ENCODE assay signal across 9 cellular contexts in the genomic region with DNA sequence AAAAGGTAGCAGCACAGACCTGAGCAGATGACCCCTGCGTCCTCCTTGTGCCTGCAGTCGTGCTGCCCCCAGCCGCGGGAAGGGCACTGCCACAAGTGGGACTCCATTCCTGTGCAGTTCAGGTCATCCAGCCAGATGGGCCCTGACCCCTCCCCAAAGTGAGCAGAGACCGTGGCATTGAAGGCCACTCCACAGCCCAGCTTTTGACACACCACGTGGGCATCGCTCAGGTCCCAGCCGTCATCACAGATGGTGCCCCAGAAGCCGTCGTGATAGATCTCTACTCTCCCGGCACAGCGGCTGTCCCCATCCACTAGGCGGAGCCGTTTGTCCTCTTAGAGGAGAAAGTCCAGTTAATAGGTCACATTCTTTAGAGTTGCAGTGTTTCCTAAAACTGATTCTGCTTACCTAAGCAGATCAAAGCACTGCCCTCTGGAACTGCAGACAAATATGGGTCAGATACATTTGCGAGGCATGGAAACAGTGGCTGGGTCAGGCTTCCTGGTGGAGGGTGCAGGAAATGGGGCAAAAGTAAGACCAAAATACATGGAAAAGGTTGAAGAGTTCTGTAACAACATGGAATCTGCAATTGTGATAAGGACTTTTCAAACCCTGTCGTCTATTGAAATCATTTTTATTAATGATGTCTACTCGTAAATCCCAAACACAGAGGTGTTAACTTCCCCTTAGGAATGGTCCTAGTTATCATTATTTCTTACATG.
DNase-seq lines count a peak whose midpoint lies in the region; TF ChIP-seq lines count a peak whose summit lies in the region.
"Had no signal": no experiment of that assay in that cellular context is flagged by ENCODE, and none has a peak within 500 bp of the region (broad histone marks: within the 10 kb centered on the region; RNA-seq: fewer than 3 reads in every experiment).

No MANE protein-coding gene starts in this region.

- 44% methylated on average over 17 of the region's 17 CpGs for WGBS in smooth muscle cell (ENCODE audit: low lambda C conversion rate)

- no peaks in the 10 kb centered on the region for H3F3A ChIP-seq in smooth muscle cell (ENCODE audit: low read depth)

- H3K4me3 ChIP-seq in HL-60 (replicated peaks; ENCODE audit: insufficient read depth, low read length) (no peak overlapping the region), SJSA1 (no peak overlapping the region), foreskin fibroblast (ENCODE audit: low read depth in 1 of 2, low read length in 2 of 2) (no peak overlapping the region), smooth muscle cell (no peak overlapping the region)
- H3K4me3 ChIP-seq: SK-N-MC had no signal

- no peaks in the 10 kb centered on the region for H3K4me1 Mint-ChIP-seq in mesothelial cell of epicardium

- H3K27me3 Mint-ChIP-seq in mesothelial cell of epicardium (ENCODE audit: low read depth): peaks cover 15% of the 10 kb centered on the region

- no peaks in the 10 kb centered on the region for H3K36me3 ChIP-seq in SJSA1
- H3K36me3 ChIP-seq in smooth muscle cell (ENCODE audit: low read depth): no peaks in the 10 kb centered on the region

- TF ChIP-seq CTCF in HL-60 (IDR thresholded peaks at IDR 0.05; ENCODE audit: insufficient read depth, low read length) (peak; percentile 89), foreskin fibroblast (IDR thresholded peaks at IDR 0.05; ENCODE audit: low read depth, low read length) (peak; percentile 58), smooth muscle cell (IDR thresholded peaks at IDR 0.05; ENCODE audit: borderline replicate concordance, insufficient read depth, poor library complexity, severe bottlenecking) (peak; percentile 30), mesothelial cell of epicardium (IDR thresholded peaks at IDR 0.05; ENCODE audit: unreplicated experiment) (no peak)

- H3K4me2 ChIP-seq in smooth muscle cell: no peak overlapping the region

- no peak overlapping the region for H3K27ac ChIP-seq in HL-60 (replicated peaks)
- H3K27ac ChIP-seq in SJSA1: no peak overlapping the region
- H3K27ac ChIP-seq in smooth muscle cell (ENCODE audit: low read depth): no peak overlapping the region
- H3K27ac ChIP-seq: SK-N-MC had no signal

- no peak overlapping the region for H3K27ac Mint-ChIP-seq in mesothelial cell of epicardium

- H3K9ac ChIP-seq in smooth muscle cell (ENCODE audit: low read depth): no peak overlapping the region

- no peaks in the 10 kb centered on the region for H4K20me1 ChIP-seq in smooth muscle cell (ENCODE audit: low read depth)

- no peaks in the 10 kb centered on the region for H3K79me2 ChIP-seq in smooth muscle cell (ENCODE audit: low read depth)

- H3K4me1 ChIP-seq in SJSA1 (replicated peaks): peaks cover 7% of the 10 kb centered on the region
- no peaks in the 10 kb centered on the region for H3K4me1 ChIP-seq in smooth muscle cell (ENCODE audit: low read depth)

- no peak overlapping the region for H2AFZ ChIP-seq in smooth muscle cell (ENCODE audit: low read depth)

- H3K4me3 Mint-ChIP-seq in mesothelial cell of epicardium: no peak overlapping the region

- H3K36me3 Mint-ChIP-seq in mesothelial cell of epicardium: no peaks in the 10 kb centered on the region

- peaks cover 8% of the 10 kb centered on the region for H3K9me3 Mint-ChIP-seq in mesothelial cell of epicardium

- H3K27me3 ChIP-seq in HL-60 (ENCODE audit: insufficient read depth, poor library complexity, severe bottlenecking) (peaks cover 5% of the 10 kb centered on the region), SJSA1 (replicated peaks) (no peaks in the 10 kb centered on the region), smooth muscle cell (ENCODE audit: low read depth) (no peaks in the 10 kb centered on the region)

- DNase-seq in DMS53 (lab: John Stamatoyannopoulos, UW) (peak; percentile 89), HL-60 (ENCODE audit: low read depth in 1 of 2, low spot score in 1 of 2) (peak in 1 of 2 experiments; percentile 69), SJSA1 (ENCODE audit: low read depth in 1 of 2, low spot score in 2 of 2) (peak; percentile 40 to 60), foreskin fibroblast (peak; percentile 26 to 50), smooth muscle cell (lab: John Stamatoyannopoulos, UW; ENCODE audit: unreplicated experiment) (no peak), NCI-H345 (lab: John Stamatoyannopoulos, UW) (no peak), mesothelial cell of epicardium (ENCODE audit: low spot score in 2 of 2, unreplicated experiment in 2 of 2) (no peak), epidermal melanocyte (ENCODE audit: insufficient read length, low spot score) (no peak)

- H3K9me3 ChIP-seq in SJSA1 (replicated peaks) (no peaks in the 10 kb centered on the region), smooth muscle cell (replicated peaks; ENCODE audit: low read depth) (no peaks in the 10 kb centered on the region)

Comparison
In these comparisons a context has a peak if more than half of its experiments do, and no peak if none do; other contexts are left out.
1. DNase-seq: peak in DMS53 (single experiment), SJSA1 (2 of 2) and foreskin fibroblast (2 of 2); none in smooth muscle cell (single experiment), NCI-H345 (single experiment), mesothelial cell of epicardium (0 of 2) and epidermal melanocyte (single experiment).